1 cellular context compared by ENCODE assay signal in the genomic region with DNA sequence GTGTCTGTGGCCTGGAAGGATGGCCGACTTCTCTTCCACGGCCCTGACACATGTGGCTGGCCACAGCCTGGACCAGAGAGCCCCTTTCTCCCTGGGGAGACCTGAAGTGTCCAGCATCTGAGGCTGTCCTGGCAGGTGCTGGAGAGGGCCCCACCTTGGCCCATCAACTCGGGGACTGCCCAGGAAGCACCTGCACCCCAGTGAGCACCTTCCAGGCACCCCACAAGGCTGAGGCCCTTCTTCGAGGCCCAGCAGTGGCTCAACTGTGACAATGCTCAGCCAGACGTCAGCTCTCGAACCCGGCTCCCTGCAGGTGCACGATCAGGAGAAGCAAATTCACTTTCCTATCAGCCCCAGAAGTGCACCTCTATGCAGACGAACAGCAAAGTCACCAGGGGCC.
TF ChIP-seq lines count a peak whose summit lies in the region.

No MANE protein-coding gene starts in this region.

TF ChIP-seq in IMR-90, 13 proteins besides CTCF, POLR2A, EP300 and RAD21 (continued from another document):
- TF ChIP-seq, protein P1, sequence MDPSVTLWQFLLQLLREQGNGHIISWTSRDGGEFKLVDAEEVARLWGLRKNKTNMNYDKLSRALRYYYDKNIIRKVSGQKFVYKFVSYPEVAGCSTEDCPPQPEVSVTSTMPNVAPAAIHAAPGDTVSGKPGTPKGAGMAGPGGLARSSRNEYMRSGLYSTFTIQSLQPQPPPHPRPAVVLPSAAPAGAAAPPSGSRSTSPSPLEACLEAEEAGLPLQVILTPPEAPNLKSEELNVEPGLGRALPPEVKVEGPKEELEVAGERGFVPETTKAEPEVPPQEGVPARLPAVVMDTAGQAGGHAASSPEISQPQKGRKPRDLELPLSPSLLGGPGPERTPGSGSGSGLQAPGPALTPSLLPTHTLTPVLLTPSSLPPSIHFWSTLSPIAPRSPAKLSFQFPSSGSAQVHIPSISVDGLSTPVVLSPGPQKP (IDR thresholded peaks at IDR 0.05; ENCODE audit: borderline replicate concordance, low read depth, low read length) = no peak
- TF ChIP-seq CEBPB (IDR thresholded peaks at IDR 0.05; ENCODE audit: low read depth, low read length) = no peak
- TF ChIP-seq CHD1 (IDR thresholded peaks at IDR 0.05; ENCODE audit: low read depth, low read length) = no peak
- no peak for TF ChIP-seq MAFK (IDR thresholded peaks at IDR 0.05; ENCODE audit: low read depth, low read length)
- TF ChIP-seq RFX5 (IDR thresholded peaks at IDR 0.05; ENCODE audit: low read depth, low read length) = no peak
- TF ChIP-seq MXI1 (IDR thresholded peaks at IDR 0.05; ENCODE audit: borderline replicate concordance, low read depth, low read length) = no peak
- no peak for TF ChIP-seq RCOR1 (IDR thresholded peaks at IDR 0.05; ENCODE audit: insufficient replicate concordance, low read length)
- no peak for TF ChIP-seq BHLHE40 (IDR thresholded peaks at IDR 0.05; ENCODE audit: low read depth, low read length)
